Comparison of ENCODE assay signal across 9 cellular contexts in genomic region chr3:10992017-10992945, GRCh38. TPM values are rescaled to one million over a fixed set of nuclear protein-coding genes. Genes with fewer than 3 reads are reported as not detected.
DNase-seq lines count a peak whose midpoint lies in the region; ATAC-seq and TF ChIP-seq lines count a peak whose summit lies in the region.
"Had no signal": no experiment of that assay in that cellular context is flagged by ENCODE, and none has a peak within 500 bp of the region (broad histone marks: within the 10 kb centered on the region; RNA-seq: fewer than 3 reads in every experiment).

SLC6A1 (plus strand) TSS chr3:10992748; CDS start chr3:11017212, 24,464 bp downstream.

- no peaks in the 10 kb centered on the region for H3K36me3 ChIP-seq in skeletal muscle tissue (ENCODE audit: control insufficient read depth in 3 of 3, insufficient read depth in 3 of 3, low read length in 3 of 3)

- H3K9ac ChIP-seq in skeletal muscle tissue (ENCODE audit: low read depth in 1 of 3, low read length in 3 of 3): peak within 1 kb of the TSS; percentile 30 to 60 (median 32)

- peaks cover 62% of the 10 kb centered on the region for H3K27me3 Mint-ChIP-seq in HFFc6 (ENCODE audit: insufficient read depth)
- H3K27me3 Mint-ChIP-seq in activated naive CD8-positive, alpha-beta T cell treated with anti-CD3 and anti-CD28 coated beads, Interleukin-2, amount 50 U/mL, for 24 hours: peaks cover 51% of the 10 kb centered on the region

- H3K9me3 Mint-ChIP-seq in HFFc6: no peaks in the 10 kb centered on the region
- H3K9me3 Mint-ChIP-seq in activated naive CD8-positive, alpha-beta T cell treated with anti-CD3 and anti-CD28 coated beads, Interleukin-2, amount 50 U/mL, for 24 hours: no peaks in the 10 kb centered on the region

- in situ Hi-C loops in G401 (cut with HindIII; ENCODE audit: low sequenced_read_pairs): no loop called here
- in situ Hi-C loops in GM13977 (cut with MboI; ENCODE audit: low pct_unique_long_range_greater_than_20kb, low sequenced_read_pairs, unreplicated experiment): no loop called here

- TF ChIP-seq CTCF in HFFc6 (IDR thresholded peaks at IDR 0.05) (no peak), GM13977 (IDR thresholded peaks at IDR 0.05; ENCODE audit: extremely low read depth, insufficient read depth, missing control alignments) (no peak)

- H3K4me3 ChIP-seq in iPS-18c (ENCODE audit: insufficient read depth, low read depth, low read length): peak within 1 kb of the TSS; percentile 47
- H3K4me3 ChIP-seq in skeletal muscle tissue (ENCODE audit: low read length in 3 of 3): peak within 1 kb of the TSS; percentile 58 to 67 (median 61)

- no peak within 1 kb of the TSS for H3K27ac Mint-ChIP-seq in HFFc6
- no peak within 1 kb of the TSS for H3K27ac Mint-ChIP-seq in activated naive CD8-positive, alpha-beta T cell treated with anti-CD3 and anti-CD28 coated beads, Interleukin-2, amount 50 U/mL, for 24 hours

- no peak within 1 kb of the TSS for H3K27ac ChIP-seq in skeletal muscle tissue (ENCODE audit: low read depth, low read length)

- peak within 1 kb of the TSS; percentile 11; the same call in 1 of the 2 replicates for H3K4me3 Mint-ChIP-seq in HFFc6
- peak within 1 kb of the TSS; percentile 10 for H3K4me3 Mint-ChIP-seq in activated naive CD8-positive, alpha-beta T cell treated with anti-CD3 and anti-CD28 coated beads, Interleukin-2, amount 50 U/mL, for 24 hours

- H3K4me1 Mint-ChIP-seq in HFFc6 (ENCODE audit: low read depth): peaks cover 5% of the 10 kb centered on the region
- peaks cover 4% of the 10 kb centered on the region for H3K4me1 Mint-ChIP-seq in activated naive CD8-positive, alpha-beta T cell treated with anti-CD3 and anti-CD28 coated beads, Interleukin-2, amount 50 U/mL, for 24 hours

- H3K9me3 ChIP-seq in iPS-18c (ENCODE audit: control insufficient read depth, insufficient read depth, low read length) (peaks cover 2% of the 10 kb centered on the region), skeletal muscle tissue (ENCODE audit: control insufficient read depth in 3 of 3, low read length in 3 of 3) (no peaks in the 10 kb centered on the region)

- peaks cover 0 to 5% (median 4%) of the 10 kb centered on the region in 3 donors for H3K4me1 ChIP-seq in skeletal muscle tissue (ENCODE audit: control insufficient read depth in 3 of 3, insufficient read depth in 3 of 3, low read length in 3 of 3)

- ATAC-seq in activated naive CD8-positive, alpha-beta T cell treated with anti-CD3 and anti-CD28 coated beads, Interleukin-2, amount 50 U/mL, for 24 hours: no peak
- ATAC-seq in HG02623 (IDR thresholded peaks at IDR 0.05; ENCODE audit: unreplicated experiment): no peak

- no peak for DNase-seq in HFFc6
- DNase-seq in activated naive CD8-positive, alpha-beta T cell treated with anti-CD3 and anti-CD28 coated beads, Interleukin-2, amount 50 U/mL, for 24 hours: no peak
- DNase-seq in G401 (ENCODE audit: low spot score): no peak
- no peak for DNase-seq in RKO (ENCODE audit: low spot score)
- no peak for DNase-seq in GM13977 (ENCODE audit: low spot score)

- peaks cover 45 to 57% (median 57%) of the 10 kb centered on the region in 3 donors for H3K27me3 ChIP-seq in skeletal muscle tissue (ENCODE audit: control insufficient read depth in 3 of 3, insufficient read depth in 3 of 3, low read length in 3 of 3)

- no peaks in the 10 kb centered on the region for H3K36me3 Mint-ChIP-seq in HFFc6 (ENCODE audit: low read depth)
- no peaks in the 10 kb centered on the region for H3K36me3 Mint-ChIP-seq in activated naive CD8-positive, alpha-beta T cell treated with anti-CD3 and anti-CD28 coated beads, Interleukin-2, amount 50 U/mL, for 24 hours (ENCODE audit: low read depth)

RNA-seq across cellular contexts. Expression of gene SLC6A1, which starts in this region (rescaled TPM):
- not detected for total RNA-seq in HFFc6 (2021; fragmentation: NEBNext Ultra II Directional; extraction: Animal tissue kit (Norgen Biotek cat#: 25700))
- 2.6 TPM for total RNA-seq in skeletal muscle tissue
- total RNA-seq in G401 (2014; rRNA removed; shearing (Covaris generic)): not detected in 2 replicates
- total RNA-seq: dermis microvascular lymphatic vessel endothelial cell had no signal
